Comparison of ENCODE assay signal across 20 cellular contexts in the genomic region with DNA sequence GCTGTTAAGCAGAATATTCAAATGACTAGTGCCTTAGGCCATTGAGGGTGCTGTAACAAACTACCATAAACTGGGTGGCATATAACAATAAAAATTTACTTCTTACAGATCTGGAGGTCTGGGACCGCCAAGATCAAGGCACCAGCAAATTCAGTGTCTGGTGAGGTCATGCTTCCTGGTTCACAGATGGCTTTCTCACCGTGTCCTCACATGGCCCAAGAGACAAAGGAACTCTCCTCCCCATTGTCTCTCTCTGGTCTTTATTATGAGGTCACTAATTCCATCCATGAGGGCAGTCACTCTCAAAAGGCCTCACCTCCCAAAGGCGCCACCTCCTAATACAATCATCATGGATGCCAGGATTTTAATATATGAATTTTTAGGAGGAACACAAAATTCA.
DNase-seq lines count a peak whose midpoint lies in the region; ATAC-seq and TF ChIP-seq lines count a peak whose summit lies in the region.
"Had no signal": no experiment of that assay in that cellular context is flagged by ENCODE, and none has a peak within 500 bp of the region (broad histone marks: within the 10 kb centered on the region; RNA-seq: fewer than 3 reads in every experiment).

No MANE protein-coding gene starts in this region.

- H4K20me1 ChIP-seq in osteoblast (ENCODE audit: insufficient read depth, low read length): no peaks in the 10 kb centered on the region

- peak; percentile 17 for DNase-seq in NCI-H146 (lab: John Stamatoyannopoulos, UW)
- no peak for DNase-seq in NCI-H146 treated with DMSO at 0.1 percent for 48 hours (lab: John Stamatoyannopoulos, UW; ENCODE audit: unreplicated experiment)
- DNase-seq in NCI-H69 (lab: John Stamatoyannopoulos, UW): peak; percentile 10
- DNase-seq in osteoblast (ENCODE audit: insufficient read length, low spot score, missing footprints): peak; percentile 70
- no peak for DNase-seq in effector memory CD8-positive, alpha-beta T cell
- DNase-seq in progenitor cell of endocrine pancreas (ENCODE audit: low spot score, unreplicated experiment): no peak
- DNase-seq: COR-L47; MG63; NCI-H1105; NCI-H2107; NCI-H2227 treated with DMSO at 0.1 percent for 48 hours; NK-92 treated with Interleukin-12 subunit alpha and Interleukin-12 subunit beta, amount 100 ng/mL, for 24 hours; Right ventricle myocardium superior had no signal

- no peaks in the 10 kb centered on the region for H3K36me3 Mint-ChIP-seq in effector memory CD8-positive, alpha-beta T cell (ENCODE audit: insufficient read depth)
- no peaks in the 10 kb centered on the region for H3K36me3 Mint-ChIP-seq in progenitor cell of endocrine pancreas (ENCODE audit: insufficient read depth)
- H3K36me3 Mint-ChIP-seq: CD4-positive, CD25-positive, alpha-beta regulatory T cell; IgD-negative memory B cell; T-cell had no signal

- peak; percentile 29 for ATAC-seq in esophagus mucosa
- ATAC-seq in SK-N-SH treated with all-trans-retinoic acid at 6 μM for 48 hours: no peak
- no peak for ATAC-seq in effector memory CD8-positive, alpha-beta T cell (replicated peaks)

- H3K36me3 ChIP-seq in osteoblast (ENCODE audit: insufficient read depth, low read length): no peaks in the 10 kb centered on the region
- H3K36me3 ChIP-seq: BE2C, MG63 had no signal

- H3K9me3 ChIP-seq in osteoblast (ENCODE audit: low read depth, low read length): no peaks in the 10 kb centered on the region
- H3K9me3 ChIP-seq: BE2C, MG63 had no signal

- no peak overlapping the region for H3K27ac ChIP-seq in osteoblast (ENCODE audit: low read depth, low read length)
- H3K27ac ChIP-seq: SK-N-MC had no signal

- TF ChIP-seq CTCF in osteoblast (IDR thresholded peaks at IDR 0.05; ENCODE audit: extremely low read depth, low read depth, low read length) (no peak), progenitor cell of endocrine pancreas (IDR thresholded peaks at IDR 0.05; ENCODE audit: unreplicated experiment) (no peak)

- H3K27me3 Mint-ChIP-seq in effector memory CD8-positive, alpha-beta T cell: peaks cover 6 to 9% of the 10 kb centered on the region in 2 donors
- H3K27me3 Mint-ChIP-seq in progenitor cell of endocrine pancreas: peaks cover 3% of the 10 kb centered on the region
- H3K27me3 Mint-ChIP-seq: T-cell had no signal

- no peak overlapping the region for H3K27ac Mint-ChIP-seq in effector memory CD8-positive, alpha-beta T cell
- H3K27ac Mint-ChIP-seq in progenitor cell of endocrine pancreas: no peak overlapping the region
- H3K27ac Mint-ChIP-seq: CD4-positive, CD25-positive, alpha-beta regulatory T cell; IgD-negative memory B cell; T-cell had no signal

- H3K4me3 Mint-ChIP-seq in effector memory CD8-positive, alpha-beta T cell: no peak overlapping the region
- H3K4me3 Mint-ChIP-seq in progenitor cell of endocrine pancreas (ENCODE audit: low read depth): no peak overlapping the region
- H3K4me3 Mint-ChIP-seq: CD4-positive, CD25-positive, alpha-beta regulatory T cell; IgD-negative memory B cell; T-cell had no signal

- no peak overlapping the region for H3K4me2 ChIP-seq in osteoblast (ENCODE audit: insufficient read depth, low read length)

- H3K4me1 ChIP-seq in osteoblast (ENCODE audit: insufficient read depth, low read length): no peaks in the 10 kb centered on the region
- H3K4me1 ChIP-seq: BE2C had no signal

- no peak overlapping the region for H3K4me3 ChIP-seq in osteoblast (ENCODE audit: insufficient read depth, low read length)
- H3K4me3 ChIP-seq: MG63, SK-N-MC had no signal

- H3K27me3 ChIP-seq in osteoblast (ENCODE audit: insufficient read depth, low read length): peaks cover 10% of the 10 kb centered on the region
- H3K27me3 ChIP-seq: BE2C, MG63 had no signal

- H3K4me1 Mint-ChIP-seq in effector memory CD8-positive, alpha-beta T cell (ENCODE audit: low read depth in 2 of 2): no peaks in the 10 kb centered on the region
- H3K4me1 Mint-ChIP-seq in progenitor cell of endocrine pancreas (ENCODE audit: low read depth): no peaks in the 10 kb centered on the region
- H3K4me1 Mint-ChIP-seq: IgD-negative memory B cell had no signal

- H3K9me3 Mint-ChIP-seq in effector memory CD8-positive, alpha-beta T cell: no peaks in the 10 kb centered on the region
- peaks cover 3% of the 10 kb centered on the region for H3K9me3 Mint-ChIP-seq in progenitor cell of endocrine pancreas (ENCODE audit: low read depth)
- H3K9me3 Mint-ChIP-seq: CD4-positive, CD25-positive, alpha-beta regulatory T cell; IgD-negative memory B cell; T-cell had no signal

- H3K79me2 ChIP-seq in osteoblast (ENCODE audit: insufficient read depth, low read length): no peaks in the 10 kb centered on the region

- no peak overlapping the region for H2AFZ ChIP-seq in osteoblast (ENCODE audit: low read length)

TF ChIP-seq in SK-N-SH treated with all-trans-retinoic acid at 6 μM for 48 hours, 23 proteins besides CTCF, POLR2A, EP300 and RAD21:
- TF ChIP-seq GLIS3 (CRISPR knock-in tag; IDR thresholded peaks at IDR 0.05) (no peak), CSDC2 (CRISPR knock-in tag; IDR thresholded peaks at IDR 0.05) (no peak), OSR1 (CRISPR knock-in tag; IDR thresholded peaks at IDR 0.05) (no peak), ZFP3 (CRISPR knock-in tag; IDR thresholded peaks at IDR 0.05) (no peak), ZC3H10 (CRISPR knock-in tag; IDR thresholded peaks at IDR 0.05) (no peak), ZNF70 (CRISPR knock-in tag; IDR thresholded peaks at IDR 0.05) (no peak), RARB (CRISPR knock-in tag; IDR thresholded peaks at IDR 0.05) (no peak), ZNF8 (CRISPR knock-in tag; IDR thresholded peaks at IDR 0.05) (no peak), ZNF565 (CRISPR knock-in tag; conservative IDR thresholded peaks at IDR 0.05; ENCODE audit: low read depth) (no peak), ARNTL (CRISPR knock-in tag; IDR thresholded peaks at IDR 0.05; ENCODE audit: borderline replicate concordance, low read depth) (no peak), ZFP30 (CRISPR knock-in tag; IDR thresholded peaks at IDR 0.05) (no peak), ESRRG (CRISPR knock-in tag; IDR thresholded peaks at IDR 0.05) (no peak), TOX (CRISPR knock-in tag; IDR thresholded peaks at IDR 0.05; ENCODE audit: borderline replicate concordance) (no peak), ISL1 (CRISPR knock-in tag; IDR thresholded peaks at IDR 0.05) (no peak)
- TF ChIP-seq, protein P1, sequence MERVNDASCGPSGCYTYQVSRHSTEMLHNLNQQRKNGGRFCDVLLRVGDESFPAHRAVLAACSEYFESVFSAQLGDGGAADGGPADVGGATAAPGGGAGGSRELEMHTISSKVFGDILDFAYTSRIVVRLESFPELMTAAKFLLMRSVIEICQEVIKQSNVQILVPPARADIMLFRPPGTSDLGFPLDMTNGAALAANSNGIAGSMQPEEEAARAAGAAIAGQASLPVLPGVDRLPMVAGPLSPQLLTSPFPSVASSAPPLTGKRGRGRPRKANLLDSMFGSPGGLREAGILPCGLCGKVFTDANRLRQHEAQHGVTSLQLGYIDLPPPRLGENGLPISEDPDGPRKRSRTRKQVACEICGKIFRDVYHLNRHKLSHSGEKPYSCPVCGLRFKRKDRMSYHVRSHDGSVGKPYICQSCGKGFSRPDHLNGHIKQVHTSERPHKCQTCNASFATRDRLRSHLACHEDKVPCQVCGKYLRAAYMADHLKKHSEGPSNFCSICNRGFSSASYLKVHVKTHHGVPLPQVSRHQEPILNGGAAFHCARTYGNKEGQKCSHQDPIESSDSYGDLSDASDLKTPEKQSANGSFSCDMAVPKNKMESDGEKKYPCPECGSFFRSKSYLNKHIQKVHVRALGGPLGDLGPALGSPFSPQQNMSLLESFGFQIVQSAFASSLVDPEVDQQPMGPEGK (CRISPR knock-in tag; IDR thresholded peaks at IDR 0.05; ENCODE audit: borderline replicate concordance): no peak

Comparison
In these comparisons a context has a peak if more than half of its experiments do, and no peak if none do; other contexts are left out.
1. DNase-seq: peak in NCI-H146 (single experiment), NCI-H69 (single experiment) and osteoblast (single experiment); none in NCI-H146 treated with DMSO at 0.1 percent for 48 hours (single experiment), effector memory CD8-positive, alpha-beta T cell (0 of 3) and progenitor cell of endocrine pancreas (single experiment).